Comparison of ENCODE assay signal across 9 cellular contexts in the genomic region with DNA sequence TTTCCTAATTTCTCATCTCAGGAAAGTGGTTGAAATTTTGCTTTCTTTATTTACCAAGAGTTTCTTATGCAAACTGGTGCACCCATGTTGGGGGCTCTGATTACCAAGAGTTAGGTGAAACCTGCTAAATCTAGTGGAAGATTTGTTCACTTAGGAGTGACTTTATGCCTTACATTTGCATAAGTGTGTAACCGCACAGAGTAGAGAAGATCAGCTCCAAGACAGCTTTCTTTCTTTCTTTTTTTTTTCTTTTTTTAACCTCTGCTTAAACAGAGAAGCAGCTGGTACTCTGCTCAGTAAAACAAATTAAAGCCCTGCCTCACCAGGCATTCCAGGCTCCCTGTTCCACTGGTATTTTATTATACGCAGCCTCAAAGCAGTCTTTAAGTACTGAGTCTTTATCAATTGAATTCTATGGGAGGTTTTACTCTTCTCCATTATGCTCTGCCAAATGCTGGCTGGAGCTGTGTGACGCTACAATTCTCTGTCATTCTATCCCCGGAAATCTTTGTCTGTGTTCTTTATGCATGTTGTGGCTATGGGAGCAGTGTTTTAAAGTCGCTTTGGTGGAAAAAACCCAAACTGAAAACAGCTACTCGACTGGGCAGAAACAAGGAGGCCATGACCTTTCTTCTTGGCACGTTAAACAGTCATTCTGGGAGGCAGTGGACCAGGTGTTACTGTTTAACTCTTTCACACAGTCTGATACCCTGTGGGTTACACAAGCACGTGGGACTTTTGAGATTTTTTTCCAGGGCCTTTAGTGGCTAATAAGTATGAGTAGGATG. TPM values are rescaled to one million over a fixed set of nuclear protein-coding genes. Genes with fewer than 3 reads are reported as not detected.
DNase-seq lines count a peak whose midpoint lies in the region; ATAC-seq, FAIRE-seq and TF ChIP-seq lines count a peak whose summit lies in the region.
"Had no signal": no experiment of that assay in that cellular context is flagged by ENCODE, and none has a peak within 500 bp of the region (broad histone marks: within the 10 kb centered on the region; RNA-seq: fewer than 3 reads in every experiment).

No MANE protein-coding gene starts in this region.

- H3K4me1 Mint-ChIP-seq in memory B cell (no peaks in the 10 kb centered on the region), CD14-positive monocyte (no peaks in the 10 kb centered on the region)

- CTCF ChIA-PET in RWPE1 (lab: Yijun Ruan, JAX) (no interaction called here), HEK293T (lab: Yijun Ruan, JAX) (no interaction called here)

- H3K27ac Mint-ChIP-seq in memory B cell, result peak overlapping the region; percentile 51
- no peak overlapping the region for H3K27ac Mint-ChIP-seq in CD14-positive monocyte
- H3K27ac Mint-ChIP-seq: dendritic cell treated with granulocyte-macrophage colony-stimulating factor and Interleukin-4, amounts not matched to agents 40 ng/mL and 50 ng/mL, for 4 days had no signal

- TF ChIP-seq CTCF in CD14-positive monocyte (IDR thresholded peaks at IDR 0.05) (no peak), RWPE1 (conservative IDR thresholded peaks at IDR 0.05; ENCODE audit: low read depth) (no peak)

- H3K27ac ChIP-seq in RWPE1, result no peak overlapping the region

- FAIRE-seq in GM18507 (lab: Jason Lieb, UNC), result peak; percentile 97

- H3K9me3 Mint-ChIP-seq in memory B cell, result peaks cover 7% of the 10 kb centered on the region
- peaks cover 3 to 14% (median 10%) of the 10 kb centered on the region in 7 donors for H3K9me3 Mint-ChIP-seq in CD14-positive monocyte

- ATAC-seq in GM21786 (IDR thresholded peaks at IDR 0.05; ENCODE audit: unreplicated experiment), result peak; percentile 100
- ATAC-seq in memory B cell (ENCODE audit: low read depth), result no peak

- H3K36me3 Mint-ChIP-seq in memory B cell, result no peaks in the 10 kb centered on the region
- no peaks in the 10 kb centered on the region for H3K36me3 Mint-ChIP-seq in CD14-positive monocyte

- H3K4me3 Mint-ChIP-seq in memory B cell (no peak overlapping the region), CD14-positive monocyte (no peak overlapping the region)
- H3K4me3 Mint-ChIP-seq: dendritic cell treated with granulocyte-macrophage colony-stimulating factor and Interleukin-4, amounts not matched to agents 40 ng/mL and 50 ng/mL, for 4 days had no signal

- POLR2A ChIA-PET in RWPE1 (lab: Yijun Ruan, JAX; ENCODE audit: low non-redundant PET), result no interaction called here
- POLR2A ChIA-PET in HEK293T (lab: Yijun Ruan, JAX), result no interaction called here

- intact Hi-C loops in CD14-positive monocyte (cut with micrococcal nuclease), result no loop called here

- peaks cover 3% of the 10 kb centered on the region for H3K27me3 Mint-ChIP-seq in memory B cell
- no peaks in the 10 kb centered on the region for H3K27me3 Mint-ChIP-seq in CD14-positive monocyte (ENCODE audit: low read depth in 3 of 3)
- H3K27me3 Mint-ChIP-seq: dendritic cell treated with granulocyte-macrophage colony-stimulating factor and Interleukin-4, amounts not matched to agents 40 ng/mL and 50 ng/mL, for 4 days had no signal

- DNase-seq in GM18507 (ENCODE audit: extremely low spot score, insufficient read length, low read depth) (peak; percentile 25), NAMALWA (ENCODE audit: low spot score) (peak; percentile 43), memory B cell (ENCODE audit: low spot score in 2 of 2) (no peak), CD14-positive monocyte (ENCODE audit: low spot score) (no peak), RWPE1 (ENCODE audit: low spot score) (no peak), HEK293T (ENCODE audit: extremely low spot score) (no peak)
- no peak for DNase-seq in activated T-cell treated with anti-CD3 and anti-CD28 coated beads, Interleukin-2, amount 50 U/mL, for 1 hour

TF ChIP-seq in HEK293T, 16 proteins besides CTCF, POLR2A, EP300 and RAD21:
- TF ChIP-seq, protein P1, sequence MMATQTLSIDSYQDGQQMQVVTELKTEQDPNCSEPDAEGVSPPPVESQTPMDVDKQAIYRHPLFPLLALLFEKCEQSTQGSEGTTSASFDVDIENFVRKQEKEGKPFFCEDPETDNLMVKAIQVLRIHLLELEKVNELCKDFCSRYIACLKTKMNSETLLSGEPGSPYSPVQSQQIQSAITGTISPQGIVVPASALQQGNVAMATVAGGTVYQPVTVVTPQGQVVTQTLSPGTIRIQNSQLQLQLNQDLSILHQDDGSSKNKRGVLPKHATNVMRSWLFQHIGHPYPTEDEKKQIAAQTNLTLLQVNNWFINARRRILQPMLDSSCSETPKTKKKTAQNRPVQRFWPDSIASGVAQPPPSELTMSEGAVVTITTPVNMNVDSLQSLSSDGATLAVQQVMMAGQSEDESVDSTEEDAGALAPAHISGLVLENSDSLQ (IDR thresholded peaks at IDR 0.05), result no peak
- TF ChIP-seq FOXK2 (IDR thresholded peaks at IDR 0.05) (no peak), ARNT (IDR thresholded peaks at IDR 0.05) (no peak), TARDBP (IDR thresholded peaks at IDR 0.05) (no peak), SUZ12 (IDR thresholded peaks at IDR 0.05) (no peak), HDGF (IDR thresholded peaks at IDR 0.05; ENCODE audit: borderline replicate concordance) (no peak), ELF4 (IDR thresholded peaks at IDR 0.05) (no peak), ZNF384 (IDR thresholded peaks at IDR 0.05) (no peak), L3MBTL2 (conservative IDR thresholded peaks at IDR 0.05) (no peak), CTBP1 (IDR thresholded peaks at IDR 0.05; ENCODE audit: borderline replicate concordance) (no peak), FOXM1 (IDR thresholded peaks at IDR 0.05; ENCODE audit: borderline replicate concordance) (no peak), BHLHE40 (IDR thresholded peaks at IDR 0.05; ENCODE audit: borderline replicate concordance) (no peak), NFRKB (IDR thresholded peaks at IDR 0.05) (no peak), SP1 (IDR thresholded peaks at IDR 0.05) (no peak), FOXA1 (IDR thresholded peaks at IDR 0.05) (no peak), LEF1 (IDR thresholded peaks at IDR 0.05; ENCODE audit: borderline replicate concordance) (no peak)
TF ChIP-seq in HEK293T: peak in this region for 0.

RNA-seq across cellular contexts. Expression of a gene that starts 55.2 kb away (rescaled TPM):
- polyA plus RNA-seq in CD14-positive monocyte, result 10 to 100 TPM; 19.1 to 21.7 TPM

Comparison
In these comparisons a context has a peak if more than half of its experiments do, and no peak if none do; other contexts are left out.
1. DNase-seq: peak in GM18507 (single experiment) and NAMALWA (single experiment); none in memory B cell (0 of 2), CD14-positive monocyte (single experiment), activated T-cell treated with anti-CD3 and anti-CD28 coated beads, Interleukin-2, amount 50 U/mL, for 1 hour (single experiment), RWPE1 (single experiment) and HEK293T (single experiment).